In genomic region chr9:96934097-96934496, GRCh38 we compare ENCODE assay signal across 13 cellular contexts. TPM values are rescaled to one million over a fixed set of nuclear protein-coding genes. Genes with fewer than 3 reads are reported as not detected.
DNase-seq lines count a peak whose midpoint lies in the region; ATAC-seq, FAIRE-seq and TF ChIP-seq lines count a peak whose summit lies in the region.
"Not testable (repeated sequence)": the region's sequence is repeated elsewhere in the genome, so short reads cannot be mapped to it uniquely, and the experiment has no call there.
"Had no signal": no experiment of that assay in that cellular context is flagged by ENCODE, and none has a peak within 500 bp of the region (broad histone marks: within the 10 kb centered on the region; RNA-seq: fewer than 3 reads in every experiment).

No MANE protein-coding gene starts in this region.

- peak; percentile 51 for ATAC-seq in HepG2

- not testable (repeated sequence) for H3K9ac ChIP-seq in HepG2 (ENCODE audit: insufficient read depth, low read depth, low read length)

- H3K4me1 ChIP-seq in esophagus muscularis mucosa; HepG2 (ENCODE audit: insufficient read depth, low read length): not testable (repeated sequence)

- intact Hi-C loops in esophagus muscularis mucosa (cut with DNase I); HepG2 (cut with micrococcal nuclease; ENCODE audit: unreplicated experiment); posterior vena cava (cut with DNase I): not testable (repeated sequence)

- H3K4me2 ChIP-seq in HepG2 (ENCODE audit: low read depth, low read length), result peak overlapping the region; percentile 66

- FAIRE-seq in H54 (lab: Jason Lieb, UNC); HepG2 (lab: Jason Lieb, UNC): not testable (repeated sequence)

- not testable (repeated sequence) for H4K20me1 ChIP-seq in HepG2 (ENCODE audit: insufficient read depth, low read length)

- not testable (repeated sequence) for TF ChIP-seq RAD21 in HepG2 (CRISPR knock-in tag; IDR thresholded peaks at IDR 0.05)

- TF ChIP-seq EP300 in esophagus muscularis mucosa (IDR thresholded peaks at IDR 0.05); HepG2 (IDR thresholded peaks at IDR 0.05; ENCODE audit: low read depth in 2 of 2, low read length in 2 of 2); HepG2 (CRISPR knock-in tag; IDR thresholded peaks at IDR 0.05; ENCODE audit: borderline replicate concordance): not testable (repeated sequence)

- in situ Hi-C loops in HepG2 (cut with HindIII; ENCODE audit: extremely low pct_ligation_motif_present, low pct_unique_long_range_greater_than_20kb), result not testable (repeated sequence)

- H3K79me2 ChIP-seq in HepG2 (ENCODE audit: insufficient read depth, low read length), result not testable (repeated sequence)

- no CpG with 5 or more reads among the region's 14 CpGs for WGBS in esophagus muscularis mucosa
- no CpG with 5 or more reads among the region's 14 CpGs for WGBS in HepG2 (ENCODE audit: low lambda C conversion rate)

- POLR2A ChIA-PET in HepG2 (lab: Yijun Ruan, JAX), result not testable (repeated sequence)

- not testable (repeated sequence) for H3K27ac ChIP-seq in esophagus muscularis mucosa (replicated peaks in 1 of 4); HepG2 (ENCODE audit: extremely low read length, insufficient read depth, low read length)

- DNase-seq in H54 (ENCODE audit: insufficient read length, low spot score), result peak; percentile 8
- DNase-seq in HK-2 (ENCODE audit: unreplicated experiment), result peak; percentile 7
- peak; percentile 25 for DNase-seq in LHCN-M2 (ENCODE audit: low read depth)
- DNase-seq in amniotic epithelial cell (ENCODE audit: low read depth), result peak; percentile 0
- peak; percentile 53 for DNase-seq in esophagus muscularis mucosa (ENCODE audit: extremely low spot score)
- DNase-seq in HepG2 (ENCODE audit: low spot score), result peak; percentile 7
- DNase-seq in posterior vena cava (ENCODE audit: low spot score), result peak; percentile 54

- not testable (repeated sequence) for H3K9me3 ChIP-seq in esophagus muscularis mucosa; HepG2 (ENCODE audit: low read length)

- TF ChIP-seq POLR2A in H54 (IDR thresholded peaks at IDR 0.05; ENCODE audit: low read depth, low read length); esophagus muscularis mucosa (IDR thresholded peaks at IDR 0.05; ENCODE audit: low read depth); HepG2 (IDR thresholded peaks at IDR 0.05; ENCODE audit: insufficient read depth in 1 of 2, low read depth in 2 of 2, low read length in 2 of 2): not testable (repeated sequence)

- BruUV-seq in HepG2 (replicated peaks; lab: Mats Ljungman, UMichigan), result not testable (repeated sequence)

- H3K27me3 ChIP-seq in esophagus muscularis mucosa; HepG2 (ENCODE audit: control insufficient read depth in 1 of 2, insufficient read depth in 2 of 2, low read length in 2 of 2): not testable (repeated sequence)

- TF ChIP-seq CTCF in esophagus muscularis mucosa (IDR thresholded peaks at IDR 0.05); HepG2 (CRISPR knock-in tag; IDR thresholded peaks at IDR 0.05): not testable (repeated sequence)

- H3K36me3 ChIP-seq in esophagus muscularis mucosa; HepG2 (replicated peaks in 1 of 2; ENCODE audit: control insufficient read depth in 1 of 2, insufficient read depth in 2 of 2, low read length in 2 of 2): not testable (repeated sequence)

- not testable (repeated sequence) for H3K4me3 ChIP-seq in esophagus muscularis mucosa
- peak overlapping the region in 1 of 3 experiments; percentile 16; a peak in 1 of 6 replicates for H3K4me3 ChIP-seq in HepG2 (replicated peaks in 1 of 3; ENCODE audit: insufficient read depth in 1 of 3, low read depth in 2 of 3, low read length in 3 of 3)

- H2AFZ ChIP-seq in HepG2 (ENCODE audit: low read length), result not testable (repeated sequence)

- CTCF ChIA-PET in HepG2 (lab: Yijun Ruan, JAX; ENCODE audit: low intra/inter-chr PET ratio, low total read pairs), result not testable (repeated sequence)

TF ChIP-seq in HepG2, 621 proteins besides CTCF, POLR2A, EP300 and RAD21:
- TF ChIP-seq ZNF263 (CRISPR knock-in tag; IDR thresholded peaks at IDR 0.05), result peak; percentile 19; the same call in 1 of the 2 replicates
- TF ChIP-seq ZNF652 (CRISPR knock-in tag; IDR thresholded peaks at IDR 0.05; ENCODE audit: borderline replicate concordance, low read depth), result peak; percentile 52; the same call in 1 of the 2 replicates
- TF ChIP-seq, protein P1, sequence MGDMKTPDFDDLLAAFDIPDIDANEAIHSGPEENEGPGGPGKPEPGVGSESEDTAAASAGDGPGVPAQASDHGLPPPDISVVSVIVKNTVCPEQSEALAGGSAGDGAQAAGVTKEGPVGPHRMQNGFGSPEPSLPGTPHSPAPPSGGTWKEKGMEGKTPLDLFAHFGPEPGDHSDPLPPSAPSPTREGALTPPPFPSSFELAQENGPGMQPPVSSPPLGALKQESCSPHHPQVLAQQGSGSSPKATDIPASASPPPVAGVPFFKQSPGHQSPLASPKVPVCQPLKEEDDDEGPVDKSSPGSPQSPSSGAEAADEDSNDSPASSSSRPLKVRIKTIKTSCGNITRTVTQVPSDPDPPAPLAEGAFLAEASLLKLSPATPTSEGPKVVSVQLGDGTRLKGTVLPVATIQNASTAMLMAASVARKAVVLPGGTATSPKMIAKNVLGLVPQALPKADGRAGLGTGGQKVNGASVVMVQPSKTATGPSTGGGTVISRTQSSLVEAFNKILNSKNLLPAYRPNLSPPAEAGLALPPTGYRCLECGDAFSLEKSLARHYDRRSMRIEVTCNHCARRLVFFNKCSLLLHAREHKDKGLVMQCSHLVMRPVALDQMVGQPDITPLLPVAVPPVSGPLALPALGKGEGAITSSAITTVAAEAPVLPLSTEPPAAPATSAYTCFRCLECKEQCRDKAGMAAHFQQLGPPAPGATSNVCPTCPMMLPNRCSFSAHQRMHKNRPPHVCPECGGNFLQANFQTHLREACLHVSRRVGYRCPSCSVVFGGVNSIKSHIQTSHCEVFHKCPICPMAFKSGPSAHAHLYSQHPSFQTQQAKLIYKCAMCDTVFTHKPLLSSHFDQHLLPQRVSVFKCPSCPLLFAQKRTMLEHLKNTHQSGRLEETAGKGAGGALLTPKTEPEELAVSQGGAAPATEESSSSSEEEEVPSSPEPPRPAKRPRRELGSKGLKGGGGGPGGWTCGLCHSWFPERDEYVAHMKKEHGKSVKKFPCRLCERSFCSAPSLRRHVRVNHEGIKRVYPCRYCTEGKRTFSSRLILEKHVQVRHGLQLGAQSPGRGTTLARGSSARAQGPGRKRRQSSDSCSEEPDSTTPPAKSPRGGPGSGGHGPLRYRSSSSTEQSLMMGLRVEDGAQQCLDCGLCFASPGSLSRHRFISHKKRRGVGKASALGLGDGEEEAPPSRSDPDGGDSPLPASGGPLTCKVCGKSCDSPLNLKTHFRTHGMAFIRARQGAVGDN (CRISPR knock-in tag; IDR thresholded peaks at IDR 0.05), result 0 out of 2 replicates have a peak, but pooled peaks have one; percentile 9

RNA-seq across cellular contexts. Expression of gene NUTM2G, which starts 5.5 kb away (rescaled TPM):
- total RNA-seq in LHCN-M2 (2014; rRNA removed), result not detected in 2 replicates
- 0.32 TPM for polyA plus RNA-seq in LHCN-M2 (2012)
- total RNA-seq in esophagus muscularis mucosa, result not detected
- not detected in 2 replicates for total RNA-seq in HepG2 (2016; rRNA removed; fragmentation: Illumina TruSeq; extraction: Trizol)
- not detected in 2 replicates for total RNA-seq in HepG2 (2016; cell fraction: cytosol; rRNA removed; fragmentation: Illumina TruSeq; extraction: Trizol; ENCODE audit: low read depth)
- 0.04 TPM in 1 of 2 replicates, not detected in the other for total RNA-seq in HepG2 (2016; cell fraction: insoluble cytoplasmic fraction; rRNA removed; fragmentation: Illumina TruSeq; extraction: Trizol)
- not detected in 2 replicates for total RNA-seq in HepG2 (2016; cell fraction: membrane; rRNA removed; fragmentation: Illumina TruSeq; extraction: Trizol)
- total RNA-seq in HepG2 (2016; cell fraction: nucleus; rRNA removed; fragmentation: Illumina TruSeq; extraction: Trizol), result not detected in 2 replicates
- polyA plus RNA-seq in HepG2 (2011; rRNA removed), result not detected in 2 replicates
- polyA plus RNA-seq in HepG2 (2011; cell fraction: cytosol; rRNA removed), result not detected in 2 replicates
- 0.11 TPM in 1 of 2 replicates, not detected in the other for polyA plus RNA-seq in HepG2 (2011; cell fraction: nucleus; rRNA removed)
- polyA plus RNA-seq in HepG2 (2012), result 0.31 and 0.40 TPM in 2 replicates
- polyA plus RNA-seq in HepG2 (2016; cell fraction: cytosol; fragmentation: Illumina TruSeq; extraction: Trizol; ENCODE audit: low read depth), result not detected in 2 replicates
- not detected in 2 replicates for polyA plus RNA-seq in HepG2 (2016; cell fraction: insoluble cytoplasmic fraction; fragmentation: Illumina TruSeq; extraction: Trizol; ENCODE audit: low read depth)
- polyA plus RNA-seq in HepG2 (2016; cell fraction: membrane; fragmentation: Illumina TruSeq; extraction: Trizol; ENCODE audit: low read depth), result not detected in 2 replicates
- polyA plus RNA-seq in HepG2 (2016; cell fraction: nucleus; fragmentation: Illumina TruSeq; extraction: Trizol; ENCODE audit: insufficient read depth, low read depth), result not detected in 2 replicates
- not detected in 2 replicates for polyA minus RNA-seq in HepG2 (2011; rRNA and poly(A)+ RNA removed; ENCODE audit: low replicate concordance)
- not detected in 2 replicates for polyA minus RNA-seq in HepG2 (2011; cell fraction: cytosol; rRNA and poly(A)+ RNA removed)
- polyA minus RNA-seq in HepG2 (2011; cell fraction: nucleus; rRNA and poly(A)+ RNA removed), result not detected in 2 replicates
- not detected for total RNA-seq in posterior vena cava
- total RNA-seq: CD4-positive, alpha-beta T cell; CD8-positive, alpha-beta memory T cell; G401; H4 had no signal
- polyA plus RNA-seq: A549, CD14-positive monocyte had no signal

Comparison
In these comparisons a context has a peak if more than half of its experiments do, and no peak if none do; other contexts are left out.
1. DNase-seq: peak in every context shown above with its lines; median percentile 54 in posterior vena cava; 53 in esophagus muscularis mucosa; 25 in LHCN-M2; 8 in H54; 7 in HK-2; 7 in HepG2; 0 in amniotic epithelial cell.